Comparison of ENCODE assay signal across 8 cellular contexts in the genomic region with DNA sequence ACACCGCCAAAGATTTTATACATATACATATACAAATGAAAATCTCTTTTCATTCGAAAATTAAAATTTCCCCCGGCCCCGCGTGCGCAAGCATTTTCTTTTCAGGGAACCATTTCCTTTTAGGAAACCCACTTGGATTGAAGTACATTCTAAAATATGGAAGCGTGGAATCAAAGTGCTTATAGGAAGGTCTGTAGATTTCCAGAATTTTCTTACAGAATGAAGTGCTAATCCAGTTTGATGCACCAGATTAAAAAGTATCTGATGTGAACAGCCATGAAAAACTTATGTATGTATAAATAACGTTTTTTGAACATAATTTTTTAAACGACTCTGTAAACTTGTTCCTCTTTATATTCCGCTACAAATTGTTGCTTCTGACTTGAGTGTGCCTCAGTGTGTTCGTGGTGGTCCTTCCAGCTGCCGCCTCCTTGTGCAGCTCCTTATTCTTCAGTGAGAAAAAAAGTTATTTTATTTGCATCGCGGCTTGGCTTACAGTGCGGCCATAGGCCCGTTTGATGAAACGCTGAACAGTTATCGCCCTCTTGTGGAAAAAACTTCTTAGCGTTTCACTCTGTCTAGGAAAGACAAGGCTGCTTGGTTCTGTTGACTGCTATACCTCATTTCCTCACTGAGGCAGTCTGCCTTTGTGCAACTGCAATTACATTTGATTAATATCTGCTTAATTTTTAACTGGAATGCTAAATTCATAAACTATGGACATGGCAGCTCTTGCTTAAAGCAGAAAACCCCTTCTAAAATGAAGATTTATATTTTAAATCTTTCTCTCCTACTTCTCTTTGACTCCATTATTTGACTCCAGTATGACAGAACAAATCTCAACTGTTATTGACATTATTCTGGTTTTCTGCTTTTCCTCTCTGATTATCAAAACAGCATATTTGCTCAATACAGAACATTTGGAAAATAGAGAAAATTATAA. TPM values are rescaled to one million over a fixed set of nuclear protein-coding genes. Genes with fewer than 3 reads are reported as not detected.
DNase-seq lines count a peak whose midpoint lies in the region; ATAC-seq and TF ChIP-seq lines count a peak whose summit lies in the region.

No MANE protein-coding gene starts in this region.

- H4K20me1 ChIP-seq in neural cell (ENCODE audit: insufficient read depth), result no peaks in the 10 kb centered on the region

- no peak for TF ChIP-seq EP300 in neural cell (conservative IDR thresholded peaks at IDR 0.05; ENCODE audit: poor library complexity, severe bottlenecking)

- no peaks in the 10 kb centered on the region for H3F3A ChIP-seq in neural cell (ENCODE audit: insufficient read depth, low read length, poor library complexity, severe bottlenecking)

- no peaks in the 10 kb centered on the region for H3K36me3 Mint-ChIP-seq in T-helper 2 cell treated with Interferon-gamma antibody and Interleukin-4, amounts not matched to agents 5 μg/mL and 100 μg/mL, for 36 hours (ENCODE audit: low read depth)

- H3K4me3 Mint-ChIP-seq in T-helper 2 cell treated with Interferon-gamma antibody and Interleukin-4, amounts not matched to agents 5 μg/mL and 100 μg/mL, for 36 hours, result no peak overlapping the region

- H3K9me3 ChIP-seq in neural cell (ENCODE audit: low read length), result no peaks in the 10 kb centered on the region

- H3K4me1 Mint-ChIP-seq in T-helper 2 cell treated with Interferon-gamma antibody and Interleukin-4, amounts not matched to agents 5 μg/mL and 100 μg/mL, for 36 hours (ENCODE audit: low read depth), result peaks cover 3% of the 10 kb centered on the region

- H3K27me3 Mint-ChIP-seq in T-helper 2 cell treated with Interferon-gamma antibody and Interleukin-4, amounts not matched to agents 5 μg/mL and 100 μg/mL, for 36 hours (ENCODE audit: low read depth), result peaks cover 76% of the 10 kb centered on the region

- DNase-seq in AG08395 (ENCODE audit: low spot score), result peak; percentile 78
- DNase-seq in NAMALWA (ENCODE audit: low spot score), result peak; percentile 70
- peak; percentile 49 to 61 for DNase-seq in erythroblast (lab: John Stamatoyannopoulos, UW)
- no peak for DNase-seq in T-helper 2 cell treated with Interferon-gamma antibody and Interleukin-4, amounts not matched to agents 5 μg/mL and 100 μg/mL, for 36 hours (ENCODE audit: low spot score)

- no peak overlapping the region for H3K4me2 ChIP-seq in neural cell (ENCODE audit: low read length)

- no peak overlapping the region for H3K9ac ChIP-seq in neural cell (ENCODE audit: low read length)

- peak; percentile 96 for TF ChIP-seq RAD21 in neural cell (conservative IDR thresholded peaks at IDR 0.05)

- ATAC-seq in HG02610 (IDR thresholded peaks at IDR 0.05; ENCODE audit: unreplicated experiment) (peak; percentile 88), SK-N-SH treated with all-trans-retinoic acid at 6 μM for 48 hours (peak; percentile 94)

- H2AFZ ChIP-seq in neural cell (ENCODE audit: low read depth, low read length), result no peak overlapping the region

- no peaks in the 10 kb centered on the region for H3K9me2 ChIP-seq in neural cell (ENCODE audit: insufficient read depth, low read length)

- no peaks in the 10 kb centered on the region for H3K36me3 ChIP-seq in neural cell (ENCODE audit: insufficient read depth, low read length)

- H3K27me3 ChIP-seq in neural cell (ENCODE audit: insufficient read depth, low read depth, low read length), result peaks cover 65% of the 10 kb centered on the region

- H3K27ac Mint-ChIP-seq in T-helper 2 cell treated with Interferon-gamma antibody and Interleukin-4, amounts not matched to agents 5 μg/mL and 100 μg/mL, for 36 hours, result no peak overlapping the region

- peak; percentile 73 for TF ChIP-seq CTCF in GM12873 (IDR thresholded peaks at IDR 0.05; ENCODE audit: insufficient read depth, low read depth, low read length, missing control alignments)
- peak; percentile 90 for TF ChIP-seq CTCF in neural cell (IDR thresholded peaks at IDR 0.05; ENCODE audit: poor library complexity, severe bottlenecking)

- H3K4me3 ChIP-seq in neural cell (ENCODE audit: low read length), result no peak overlapping the region

- no peak overlapping the region for H3K27ac ChIP-seq in neural cell (ENCODE audit: low read length)

- TF ChIP-seq POLR2A in erythroblast (IDR thresholded peaks at IDR 0.05; ENCODE audit: low read length), result no peak

- H3K79me2 ChIP-seq in neural cell (replicated peaks; ENCODE audit: insufficient read depth, low read length), result no peaks in the 10 kb centered on the region

- H3K9me3 Mint-ChIP-seq in T-helper 2 cell treated with Interferon-gamma antibody and Interleukin-4, amounts not matched to agents 5 μg/mL and 100 μg/mL, for 36 hours, result no peaks in the 10 kb centered on the region

TF ChIP-seq in SK-N-SH treated with all-trans-retinoic acid at 6 μM for 48 hours, 23 proteins besides CTCF, POLR2A, EP300 and RAD21 (continues in another document):
- TF ChIP-seq ARNTL (CRISPR knock-in tag; IDR thresholded peaks at IDR 0.05; ENCODE audit: borderline replicate concordance, low read depth), result no peak
- TF ChIP-seq ZC3H10 (CRISPR knock-in tag; IDR thresholded peaks at IDR 0.05), result no peak
- TF ChIP-seq TOX (CRISPR knock-in tag; IDR thresholded peaks at IDR 0.05; ENCODE audit: borderline replicate concordance), result no peak
- TF ChIP-seq PPARA (CRISPR knock-in tag; IDR thresholded peaks at IDR 0.05; ENCODE audit: borderline replicate concordance), result no peak
- TF ChIP-seq OSR1 (CRISPR knock-in tag; IDR thresholded peaks at IDR 0.05), result no peak
- TF ChIP-seq, protein P1, sequence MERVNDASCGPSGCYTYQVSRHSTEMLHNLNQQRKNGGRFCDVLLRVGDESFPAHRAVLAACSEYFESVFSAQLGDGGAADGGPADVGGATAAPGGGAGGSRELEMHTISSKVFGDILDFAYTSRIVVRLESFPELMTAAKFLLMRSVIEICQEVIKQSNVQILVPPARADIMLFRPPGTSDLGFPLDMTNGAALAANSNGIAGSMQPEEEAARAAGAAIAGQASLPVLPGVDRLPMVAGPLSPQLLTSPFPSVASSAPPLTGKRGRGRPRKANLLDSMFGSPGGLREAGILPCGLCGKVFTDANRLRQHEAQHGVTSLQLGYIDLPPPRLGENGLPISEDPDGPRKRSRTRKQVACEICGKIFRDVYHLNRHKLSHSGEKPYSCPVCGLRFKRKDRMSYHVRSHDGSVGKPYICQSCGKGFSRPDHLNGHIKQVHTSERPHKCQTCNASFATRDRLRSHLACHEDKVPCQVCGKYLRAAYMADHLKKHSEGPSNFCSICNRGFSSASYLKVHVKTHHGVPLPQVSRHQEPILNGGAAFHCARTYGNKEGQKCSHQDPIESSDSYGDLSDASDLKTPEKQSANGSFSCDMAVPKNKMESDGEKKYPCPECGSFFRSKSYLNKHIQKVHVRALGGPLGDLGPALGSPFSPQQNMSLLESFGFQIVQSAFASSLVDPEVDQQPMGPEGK (CRISPR knock-in tag; IDR thresholded peaks at IDR 0.05; ENCODE audit: borderline replicate concordance), result no peak
- TF ChIP-seq ZNF565 (CRISPR knock-in tag; conservative IDR thresholded peaks at IDR 0.05; ENCODE audit: low read depth), result no peak
- no peak for TF ChIP-seq GLIS3 (CRISPR knock-in tag; IDR thresholded peaks at IDR 0.05)
- no peak for TF ChIP-seq ZNF70 (CRISPR knock-in tag; IDR thresholded peaks at IDR 0.05)
- no peak for TF ChIP-seq ESRRG (CRISPR knock-in tag; IDR thresholded peaks at IDR 0.05)
- TF ChIP-seq BACH2 (CRISPR knock-in tag; IDR thresholded peaks at IDR 0.05; ENCODE audit: borderline replicate concordance), result no peak
- no peak for TF ChIP-seq ZNF8 (CRISPR knock-in tag; IDR thresholded peaks at IDR 0.05)

TF ChIP-seq in neural cell, 6 proteins besides CTCF, POLR2A, EP300 and RAD21:
- TF ChIP-seq, protein P2, sequence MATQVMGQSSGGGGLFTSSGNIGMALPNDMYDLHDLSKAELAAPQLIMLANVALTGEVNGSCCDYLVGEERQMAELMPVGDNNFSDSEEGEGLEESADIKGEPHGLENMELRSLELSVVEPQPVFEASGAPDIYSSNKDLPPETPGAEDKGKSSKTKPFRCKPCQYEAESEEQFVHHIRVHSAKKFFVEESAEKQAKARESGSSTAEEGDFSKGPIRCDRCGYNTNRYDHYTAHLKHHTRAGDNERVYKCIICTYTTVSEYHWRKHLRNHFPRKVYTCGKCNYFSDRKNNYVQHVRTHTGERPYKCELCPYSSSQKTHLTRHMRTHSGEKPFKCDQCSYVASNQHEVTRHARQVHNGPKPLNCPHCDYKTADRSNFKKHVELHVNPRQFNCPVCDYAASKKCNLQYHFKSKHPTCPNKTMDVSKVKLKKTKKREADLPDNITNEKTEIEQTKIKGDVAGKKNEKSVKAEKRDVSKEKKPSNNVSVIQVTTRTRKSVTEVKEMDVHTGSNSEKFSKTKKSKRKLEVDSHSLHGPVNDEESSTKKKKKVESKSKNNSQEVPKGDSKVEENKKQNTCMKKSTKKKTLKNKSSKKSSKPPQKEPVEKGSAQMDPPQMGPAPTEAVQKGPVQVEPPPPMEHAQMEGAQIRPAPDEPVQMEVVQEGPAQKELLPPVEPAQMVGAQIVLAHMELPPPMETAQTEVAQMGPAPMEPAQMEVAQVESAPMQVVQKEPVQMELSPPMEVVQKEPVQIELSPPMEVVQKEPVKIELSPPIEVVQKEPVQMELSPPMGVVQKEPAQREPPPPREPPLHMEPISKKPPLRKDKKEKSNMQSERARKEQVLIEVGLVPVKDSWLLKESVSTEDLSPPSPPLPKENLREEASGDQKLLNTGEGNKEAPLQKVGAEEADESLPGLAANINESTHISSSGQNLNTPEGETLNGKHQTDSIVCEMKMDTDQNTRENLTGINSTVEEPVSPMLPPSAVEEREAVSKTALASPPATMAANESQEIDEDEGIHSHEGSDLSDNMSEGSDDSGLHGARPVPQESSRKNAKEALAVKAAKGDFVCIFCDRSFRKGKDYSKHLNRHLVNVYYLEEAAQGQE (IDR thresholded peaks at IDR 0.05; ENCODE audit: borderline replicate concordance), result no peak
- TF ChIP-seq TAF1 (IDR thresholded peaks at IDR 0.05; ENCODE audit: low read depth) (no peak), POLR2AphosphoS5 (IDR thresholded peaks at IDR 0.05) (peak; percentile 7), EZH2 (IDR thresholded peaks at IDR 0.05; ENCODE audit: borderline replicate concordance, insufficient read depth, low read length, poor library complexity, severe bottlenecking) (no peak), MXI1 (conservative IDR thresholded peaks at IDR 0.05; ENCODE audit: poor library complexity, severe bottlenecking) (no peak), SMC3 (conservative IDR thresholded peaks at IDR 0.05; ENCODE audit: poor library complexity) (peak; percentile 97)
TF ChIP-seq in neural cell: peak in this region for 2.

RNA-seq across cellular contexts. Expression of a gene that starts 4.7 kb away (rescaled TPM):
- polyA plus RNA-seq in neural cell, result 15.0 and 20.1 TPM in 2 replicates
- polyA minus RNA-seq in neural cell, result 17.7 and 20.2 TPM in 2 replicates
